29 cellular contexts compared by ENCODE assay signal in the genomic region with DNA sequence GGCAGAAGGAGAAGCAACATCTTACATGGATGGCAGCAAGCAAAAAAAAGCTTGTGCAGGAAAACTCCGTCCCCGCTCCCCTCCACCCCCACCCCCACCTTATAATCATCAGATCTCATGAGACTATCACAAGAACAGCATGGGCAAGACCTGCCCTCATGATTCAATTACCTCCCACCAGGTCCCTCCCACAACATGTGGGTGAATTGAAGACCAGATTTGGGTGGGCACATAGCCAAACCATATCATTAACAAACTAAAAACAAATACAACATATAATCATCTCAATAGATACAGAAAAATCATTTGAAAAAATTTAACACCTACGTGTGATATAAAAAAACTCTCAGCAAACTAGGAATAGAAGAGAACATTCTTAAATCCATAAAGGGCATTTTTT.
A peak's percentile ranks its signal among the peaks of the same experiment; 100 is the strongest.
DNase-seq lines count a peak whose midpoint lies in the region; TF ChIP-seq lines count a peak whose summit lies in the region.
"Had no signal": no experiment of that assay in that cellular context is flagged by ENCODE, and none has a peak within 500 bp of the region (broad histone marks: within the 10 kb centered on the region; RNA-seq: fewer than 3 reads in every experiment).

No MANE protein-coding gene starts in this region.

- intact Hi-C loops in sigmoid colon (cut with DNase I), result no loop called here

- TF ChIP-seq CTCF in HEK293 (tag by site-specific recombination; IDR thresholded peaks at IDR 0.05) (no peak), sigmoid colon (IDR thresholded peaks at IDR 0.05) (no peak)

- H3K9me3 ChIP-seq in HEK293 (ENCODE audit: control insufficient read depth, insufficient read depth, low read depth, low read length) (no peaks in the 10 kb centered on the region), sigmoid colon (peaks cover 0 to 4% (median 0%) of the 10 kb centered on the region in 4 donors)
- H3K9me3 ChIP-seq: A549, BE2C, BLaER1 had no signal

- H3K27ac ChIP-seq in HEK293 (ENCODE audit: extremely low read depth, low read depth, low read length), result no peak overlapping the region
- H3K27ac ChIP-seq in sigmoid colon, result no peak overlapping the region
- H3K27ac ChIP-seq: 22Rv1; A549; BLaER1; BLaER1 treated with 17β-estradiol and CSF1 and Interleukin-3, amounts not matched to agents 10 nM and 100 nM; C4-2B had no signal

- H3K36me3 ChIP-seq in HEK293 (ENCODE audit: control insufficient read depth in 2 of 2, insufficient read depth in 1 of 2, low read length in 2 of 2) (no peaks in the 10 kb centered on the region), sigmoid colon (no peaks in the 10 kb centered on the region)
- H3K36me3 ChIP-seq: BE2C; BLaER1; BLaER1 treated with 17β-estradiol and CSF1 and Interleukin-3, amounts not matched to agents 10 nM and 100 nM had no signal

- WGBS in sigmoid colon, 2 donors, result 78 to 93% methylated on average over 3 of the region's 3 CpGs

- no peak for TF ChIP-seq POLR2A in sigmoid colon (IDR thresholded peaks at IDR 0.05)

- no peaks in the 10 kb centered on the region for H3K4me1 ChIP-seq in HEK293 (ENCODE audit: control insufficient read depth, insufficient read depth, low read length)
- H3K4me1 ChIP-seq in sigmoid colon, result no peaks in the 10 kb centered on the region
- H3K4me1 ChIP-seq: A549; BE2C; BLaER1; BLaER1 treated with 17β-estradiol and CSF1 and Interleukin-3, amounts not matched to agents 10 nM and 100 nM had no signal

- H3K4me3 ChIP-seq in HEK293 (ENCODE audit: low read depth, low read length) (no peak overlapping the region), sigmoid colon (no peak overlapping the region)
- H3K4me3 ChIP-seq: A549; BLaER1; BLaER1 treated with 17β-estradiol and CSF1 and Interleukin-3, amounts not matched to agents 10 nM and 100 nM had no signal

- DNase-seq in sigmoid colon, result peak; percentile 18
- DNase-seq in NCI-H510A treated with DMSO at 0.1 percent for 48 hours (lab: John Stamatoyannopoulos, UW), result no peak
- no peak for DNase-seq in cerebellar cortex (ENCODE audit: low spot score)
- DNase-seq: 8988T; ACHN; AML-193; BE2C; C1 segment of cervical spinal cord; Caco-2; Calu3; CD4-positive, alpha-beta memory T cell; CD4-positive, alpha-beta T cell; CD4-positive, CD25-positive, alpha-beta regulatory T cell; CD8-positive, alpha-beta memory T cell; CD8-positive, alpha-beta T cell; COR-L47; DMS 273 treated with DMSO at 0.1 percent for 48 hours; DMS153; DMS53; DMS79; DMS79 treated with DMSO at 0.1 percent for 48 hours; DND-41; EL had no signal

- POLR2A ChIA-PET in HEK293 (lab: Yijun Ruan, JAX), result no interaction called here

- TF ChIP-seq EP300 in sigmoid colon (IDR thresholded peaks at IDR 0.05), result no peak

- H3K27me3 ChIP-seq in sigmoid colon, result peaks cover 0 to 5% (median 0%) of the 10 kb centered on the region in 3 donors
- H3K27me3 ChIP-seq: BE2C; BLaER1; BLaER1 treated with 17β-estradiol and CSF1 and Interleukin-3, amounts not matched to agents 10 nM and 100 nM had no signal

- CTCF ChIA-PET in HEK293 (lab: Yijun Ruan, JAX), result interaction anchor here (1.3 kb wide), 1 partner anchor 8 kb away, joined by 6 read pairs; no protein-coding TSS in a partner anchor

TF ChIP-seq in HEK293, 187 proteins besides CTCF, POLR2A, EP300 and RAD21:
- peak; percentile 73 for TF ChIP-seq EGR2 (tag by site-specific recombination; IDR thresholded peaks at IDR 0.05; ENCODE audit: low read depth)
- peak; percentile 55 for TF ChIP-seq ZFHX2 (tag by site-specific recombination; conservative IDR thresholded peaks at IDR 0.05)
- TF ChIP-seq, protein P1, sequence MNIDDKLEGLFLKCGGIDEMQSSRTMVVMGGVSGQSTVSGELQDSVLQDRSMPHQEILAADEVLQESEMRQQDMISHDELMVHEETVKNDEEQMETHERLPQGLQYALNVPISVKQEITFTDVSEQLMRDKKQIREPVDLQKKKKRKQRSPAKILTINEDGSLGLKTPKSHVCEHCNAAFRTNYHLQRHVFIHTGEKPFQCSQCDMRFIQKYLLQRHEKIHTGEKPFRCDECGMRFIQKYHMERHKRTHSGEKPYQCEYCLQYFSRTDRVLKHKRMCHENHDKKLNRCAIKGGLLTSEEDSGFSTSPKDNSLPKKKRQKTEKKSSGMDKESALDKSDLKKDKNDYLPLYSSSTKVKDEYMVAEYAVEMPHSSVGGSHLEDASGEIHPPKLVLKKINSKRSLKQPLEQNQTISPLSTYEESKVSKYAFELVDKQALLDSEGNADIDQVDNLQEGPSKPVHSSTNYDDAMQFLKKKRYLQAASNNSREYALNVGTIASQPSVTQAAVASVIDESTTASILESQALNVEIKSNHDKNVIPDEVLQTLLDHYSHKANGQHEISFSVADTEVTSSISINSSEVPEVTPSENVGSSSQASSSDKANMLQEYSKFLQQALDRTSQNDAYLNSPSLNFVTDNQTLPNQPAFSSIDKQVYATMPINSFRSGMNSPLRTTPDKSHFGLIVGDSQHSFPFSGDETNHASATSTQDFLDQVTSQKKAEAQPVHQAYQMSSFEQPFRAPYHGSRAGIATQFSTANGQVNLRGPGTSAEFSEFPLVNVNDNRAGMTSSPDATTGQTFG (tag by site-specific recombination; IDR thresholded peaks at IDR 0.05; ENCODE audit: borderline replicate concordance), result no peak
TF ChIP-seq in HEK293: peak in this region for 2.
